1 cellular context compared by ENCODE assay signal in the genomic region with DNA sequence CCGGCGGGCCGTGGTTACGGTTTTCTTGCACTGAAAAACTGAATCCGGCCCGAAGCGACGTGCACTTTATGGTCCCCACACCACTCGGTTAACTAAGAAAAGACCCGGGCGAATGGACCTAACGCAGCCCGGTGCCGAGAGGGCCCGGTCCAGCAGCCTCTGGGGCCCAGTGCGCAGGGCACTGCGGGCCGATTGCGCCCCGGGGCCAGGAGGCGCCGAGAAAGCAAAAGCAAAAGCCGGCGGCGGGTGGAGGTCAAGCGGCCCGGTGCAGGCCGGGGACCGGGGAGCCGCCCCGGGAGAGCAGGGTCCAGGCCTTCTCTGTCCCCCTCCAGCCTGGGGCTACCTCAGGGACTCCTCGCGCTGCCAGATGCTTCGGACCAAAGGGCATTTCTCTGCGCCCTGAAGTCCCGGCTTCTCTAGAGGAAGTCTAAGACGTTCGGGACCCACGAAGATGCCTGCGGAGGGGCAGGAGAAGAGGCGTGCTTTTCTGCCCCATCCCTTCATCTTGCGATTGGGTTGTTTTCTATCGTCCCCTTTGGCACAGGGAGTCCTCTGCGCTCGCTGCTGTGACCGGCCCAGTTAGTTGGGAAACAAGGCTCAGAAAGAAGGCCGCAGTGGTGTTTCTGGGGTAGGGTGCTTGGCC.
TF ChIP-seq lines count a peak whose summit lies in the region.

No MANE protein-coding gene starts in this region.

TF ChIP-seq in IMR-90, 13 proteins besides CTCF, POLR2A, EP300 and RAD21:
- TF ChIP-seq RFX5 (IDR thresholded peaks at IDR 0.05; ENCODE audit: low read depth, low read length) (no peak), MAZ (IDR thresholded peaks at IDR 0.05; ENCODE audit: borderline replicate concordance, low read depth, low read length) (no peak), CEBPB (IDR thresholded peaks at IDR 0.05; ENCODE audit: low read depth, low read length) (no peak), RCOR1 (IDR thresholded peaks at IDR 0.05; ENCODE audit: insufficient replicate concordance, low read length) (no peak), MXI1 (IDR thresholded peaks at IDR 0.05; ENCODE audit: borderline replicate concordance, low read depth, low read length) (no peak), NFE2L2 (IDR thresholded peaks at IDR 0.05; ENCODE audit: low read depth, low read length) (no peak), FOS (IDR thresholded peaks at IDR 0.05; ENCODE audit: low read depth, low read length) (no peak), MAFK (IDR thresholded peaks at IDR 0.05; ENCODE audit: low read depth, low read length) (no peak), BHLHE40 (IDR thresholded peaks at IDR 0.05; ENCODE audit: low read depth, low read length) (no peak), SMC3 (IDR thresholded peaks at IDR 0.05; ENCODE audit: low read depth, low read length) (no peak), CHD1 (IDR thresholded peaks at IDR 0.05; ENCODE audit: low read depth, low read length) (no peak)
- TF ChIP-seq, protein P1, sequence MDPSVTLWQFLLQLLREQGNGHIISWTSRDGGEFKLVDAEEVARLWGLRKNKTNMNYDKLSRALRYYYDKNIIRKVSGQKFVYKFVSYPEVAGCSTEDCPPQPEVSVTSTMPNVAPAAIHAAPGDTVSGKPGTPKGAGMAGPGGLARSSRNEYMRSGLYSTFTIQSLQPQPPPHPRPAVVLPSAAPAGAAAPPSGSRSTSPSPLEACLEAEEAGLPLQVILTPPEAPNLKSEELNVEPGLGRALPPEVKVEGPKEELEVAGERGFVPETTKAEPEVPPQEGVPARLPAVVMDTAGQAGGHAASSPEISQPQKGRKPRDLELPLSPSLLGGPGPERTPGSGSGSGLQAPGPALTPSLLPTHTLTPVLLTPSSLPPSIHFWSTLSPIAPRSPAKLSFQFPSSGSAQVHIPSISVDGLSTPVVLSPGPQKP (IDR thresholded peaks at IDR 0.05; ENCODE audit: borderline replicate concordance, low read depth, low read length), result no peak
- TF ChIP-seq, protein P2, sequence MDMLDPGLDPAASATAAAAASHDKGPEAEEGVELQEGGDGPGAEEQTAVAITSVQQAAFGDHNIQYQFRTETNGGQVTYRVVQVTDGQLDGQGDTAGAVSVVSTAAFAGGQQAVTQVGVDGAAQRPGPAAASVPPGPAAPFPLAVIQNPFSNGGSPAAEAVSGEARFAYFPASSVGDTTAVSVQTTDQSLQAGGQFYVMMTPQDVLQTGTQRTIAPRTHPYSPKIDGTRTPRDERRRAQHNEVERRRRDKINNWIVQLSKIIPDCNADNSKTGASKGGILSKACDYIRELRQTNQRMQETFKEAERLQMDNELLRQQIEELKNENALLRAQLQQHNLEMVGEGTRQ (IDR thresholded peaks at IDR 0.05; ENCODE audit: low read depth, low read length), result no peak
